In genomic region chr2:95531254-95531771, GRCh38 we compare ENCODE assay signal across 15 cellular contexts. TPM values are rescaled to one million over a fixed set of nuclear protein-coding genes. Genes with fewer than 3 reads are reported as not detected.
DNase-seq lines count a peak whose midpoint lies in the region; ATAC-seq and TF ChIP-seq lines count a peak whose summit lies in the region.
"Had no signal": no experiment of that assay in that cellular context is flagged by ENCODE, and none has a peak within 500 bp of the region (broad histone marks: within the 10 kb centered on the region; RNA-seq: fewer than 3 reads in every experiment).

No MANE protein-coding gene starts in this region.

- no peak overlapping the region for H4K8ac ChIP-seq in mesendoderm (ENCODE audit: low read depth, low read length)

- no peaks in the 10 kb centered on the region for H4K20me1 ChIP-seq in PC-9 (ENCODE audit: insufficient read depth)

- no peak overlapping the region for H2AFZ ChIP-seq in PC-9

- no peak overlapping the region for H2BK5ac ChIP-seq in mesendoderm (ENCODE audit: low read length)

- H3K4ac ChIP-seq in mesendoderm (ENCODE audit: low read depth, low read length), result no peak overlapping the region

- H3K23ac ChIP-seq in mesendoderm (ENCODE audit: low read length), result no peak overlapping the region

- no TSS peak for BruUV-seq in PC-9 (replicated peaks; lab: Mats Ljungman, UMichigan)

- H3K79me1 ChIP-seq in mesendoderm (ENCODE audit: low read length), result no peaks in the 10 kb centered on the region

- no peak overlapping the region for H3K4me3 Mint-ChIP-seq in activated naive CD8-positive, alpha-beta T cell treated with anti-CD3 and anti-CD28 coated beads, Interleukin-2, amount 50 U/mL, for 24 hours
- no peak overlapping the region for H3K4me3 Mint-ChIP-seq in activated naive CD8-positive, alpha-beta T cell treated with anti-CD3 and anti-CD28 coated beads for 36 hours
- peak overlapping the region; percentile 46 for H3K4me3 Mint-ChIP-seq in stimulated activated memory B cell treated with anti-CD40 and anti-IgM and Interleukin-4, amounts not matched to agents 10 μg/mL and 1 μg/mL and 100 μg/mL, for 72 hours
- H3K4me3 Mint-ChIP-seq: brain had no signal

- no peak overlapping the region for H4K5ac ChIP-seq in mesendoderm (ENCODE audit: low read length)

- H3K9me3 Mint-ChIP-seq in activated naive CD8-positive, alpha-beta T cell treated with anti-CD3 and anti-CD28 coated beads, Interleukin-2, amount 50 U/mL, for 24 hours, result peaks cover 41% of the 10 kb centered on the region
- peaks cover 42% of the 10 kb centered on the region for H3K9me3 Mint-ChIP-seq in activated naive CD8-positive, alpha-beta T cell treated with anti-CD3 and anti-CD28 coated beads for 36 hours
- no peaks in the 10 kb centered on the region for H3K9me3 Mint-ChIP-seq in stimulated activated memory B cell treated with anti-CD40 and anti-IgM and Interleukin-4, amounts not matched to agents 10 μg/mL and 1 μg/mL and 100 μg/mL, for 72 hours

- no peak overlapping the region for H3K9ac ChIP-seq in mesendoderm (ENCODE audit: low read length)

- H3K4me2 ChIP-seq in PC-9 (no peak overlapping the region), mesendoderm (ENCODE audit: low read length) (no peak overlapping the region)

- no peak overlapping the region for H3K27ac ChIP-seq in PC-9
- no peak overlapping the region for H3K27ac ChIP-seq in mesendoderm (ENCODE audit: low read depth, low read length)
- H3K27ac ChIP-seq: Peyer's patch, spleen, thoracic aorta had no signal

- H2BK120ac ChIP-seq in mesendoderm (ENCODE audit: low read depth, low read length), result no peak overlapping the region

- H3K27ac Mint-ChIP-seq in activated naive CD8-positive, alpha-beta T cell treated with anti-CD3 and anti-CD28 coated beads, Interleukin-2, amount 50 U/mL, for 24 hours, result peak overlapping the region; percentile 64
- no peak overlapping the region for H3K27ac Mint-ChIP-seq in activated naive CD8-positive, alpha-beta T cell treated with anti-CD3 and anti-CD28 coated beads for 36 hours
- H3K27ac Mint-ChIP-seq in stimulated activated memory B cell treated with anti-CD40 and anti-IgM and Interleukin-4, amounts not matched to agents 10 μg/mL and 1 μg/mL and 100 μg/mL, for 72 hours, result peak overlapping the region; percentile 92

- peaks cover 25% of the 10 kb centered on the region for H3K36me3 Mint-ChIP-seq in activated naive CD8-positive, alpha-beta T cell treated with anti-CD3 and anti-CD28 coated beads, Interleukin-2, amount 50 U/mL, for 24 hours (ENCODE audit: low read depth)
- H3K36me3 Mint-ChIP-seq in activated naive CD8-positive, alpha-beta T cell treated with anti-CD3 and anti-CD28 coated beads for 36 hours, result peaks cover 46% of the 10 kb centered on the region
- peaks cover 48% of the 10 kb centered on the region for H3K36me3 Mint-ChIP-seq in stimulated activated memory B cell treated with anti-CD40 and anti-IgM and Interleukin-4, amounts not matched to agents 10 μg/mL and 1 μg/mL and 100 μg/mL, for 72 hours
- H3K36me3 Mint-ChIP-seq: brain had no signal

- H3K4me3 ChIP-seq in PC-9 (no peak overlapping the region), mesendoderm (ENCODE audit: low read length) (no peak overlapping the region)
- H3K4me3 ChIP-seq: Peyer's patch, spleen, thoracic aorta had no signal

- ATAC-seq in activated naive CD8-positive, alpha-beta T cell treated with anti-CD3 and anti-CD28 coated beads, Interleukin-2, amount 50 U/mL, for 24 hours, result peak; percentile 40
- ATAC-seq in HG02678 (IDR thresholded peaks at IDR 0.05; ENCODE audit: unreplicated experiment) (peak; percentile 6), HG02571 (IDR thresholded peaks at IDR 0.05; ENCODE audit: unreplicated experiment) (no peak)
- ATAC-seq in stimulated activated memory B cell treated with anti-CD40 and anti-IgM and Interleukin-4, amounts not matched to agents 10 μg/mL and 1 μg/mL and 100 μg/mL, for 72 hours, result peak; percentile 70

- no peak overlapping the region for H3K56ac ChIP-seq in mesendoderm (ENCODE audit: low read length)

- H3K36me3 ChIP-seq in PC-9 (ENCODE audit: low read depth) (peaks cover 28% of the 10 kb centered on the region), mesendoderm (ENCODE audit: control insufficient read depth, insufficient read depth, low read length) (no peaks in the 10 kb centered on the region)
- H3K36me3 ChIP-seq: Peyer's patch had no signal

- no peaks in the 10 kb centered on the region for H3K27me3 Mint-ChIP-seq in activated naive CD8-positive, alpha-beta T cell treated with anti-CD3 and anti-CD28 coated beads, Interleukin-2, amount 50 U/mL, for 24 hours
- H3K27me3 Mint-ChIP-seq in activated naive CD8-positive, alpha-beta T cell treated with anti-CD3 and anti-CD28 coated beads for 36 hours, result no peaks in the 10 kb centered on the region
- H3K27me3 Mint-ChIP-seq in stimulated activated memory B cell treated with anti-CD40 and anti-IgM and Interleukin-4, amounts not matched to agents 10 μg/mL and 1 μg/mL and 100 μg/mL, for 72 hours, result no peaks in the 10 kb centered on the region

- no peak overlapping the region for H2AK5ac ChIP-seq in mesendoderm (ENCODE audit: low read length)

- H3K4me1 ChIP-seq in PC-9 (replicated peaks; ENCODE audit: insufficient read depth) (peaks cover 13% of the 10 kb centered on the region), mesendoderm (ENCODE audit: control insufficient read depth, low read depth, low read length) (no peaks in the 10 kb centered on the region)

- peaks cover 24% of the 10 kb centered on the region for H3K4me1 Mint-ChIP-seq in activated naive CD8-positive, alpha-beta T cell treated with anti-CD3 and anti-CD28 coated beads, Interleukin-2, amount 50 U/mL, for 24 hours
- peaks cover 7% of the 10 kb centered on the region for H3K4me1 Mint-ChIP-seq in activated naive CD8-positive, alpha-beta T cell treated with anti-CD3 and anti-CD28 coated beads for 36 hours
- H3K4me1 Mint-ChIP-seq in stimulated activated memory B cell treated with anti-CD40 and anti-IgM and Interleukin-4, amounts not matched to agents 10 μg/mL and 1 μg/mL and 100 μg/mL, for 72 hours, result peaks cover 37% of the 10 kb centered on the region

- H3K27me3 ChIP-seq in PC-9 (ENCODE audit: insufficient read depth, low read depth), result no peaks in the 10 kb centered on the region
- H3K27me3 ChIP-seq in mesendoderm (ENCODE audit: insufficient read depth, low read length, poor library complexity), result no peaks in the 10 kb centered on the region
- H3K27me3 ChIP-seq: Peyer's patch had no signal

- no CpG with 5 or more reads among the region's 4 CpGs for WGBS in mesendoderm (ENCODE audit: extremely low coverage, insufficient coverage, low lambda C conversion rate)

- H3K18ac ChIP-seq in mesendoderm (ENCODE audit: low read length), result no peak overlapping the region

- CTCF ChIA-PET in PC-9 (lab: Charles Lee), result no interaction called here

- no peaks in the 10 kb centered on the region for H3K9me2 ChIP-seq in PC-9 (ENCODE audit: insufficient read depth)

- no peak for TF ChIP-seq CTCF in PC-9 (conservative IDR thresholded peaks at IDR 0.05)

- no peak overlapping the region for H2BK15ac ChIP-seq in mesendoderm (replicated peaks; ENCODE audit: low read depth)

- H3K79me2 ChIP-seq in PC-9 (ENCODE audit: low read depth), result peaks cover 21% of the 10 kb centered on the region
- no peaks in the 10 kb centered on the region for H3K79me2 ChIP-seq in mesendoderm (ENCODE audit: control insufficient read depth, insufficient read depth, low read length)

- peaks cover 2% of the 10 kb centered on the region; the same call in 1 of the 2 replicates for H3F3A ChIP-seq in PC-9 (ENCODE audit: insufficient read depth, low read depth)

- DNase-seq in activated naive CD8-positive, alpha-beta T cell treated with anti-CD3 and anti-CD28 coated beads, Interleukin-2, amount 50 U/mL, for 24 hours, result no peak
- no peak for DNase-seq in activated naive CD8-positive, alpha-beta T cell treated with anti-CD3 and anti-CD28 coated beads for 36 hours
- peak; percentile 37 for DNase-seq in amniotic epithelial cell (ENCODE audit: low read depth)
- DNase-seq in PC-9, result no peak
- no peak for DNase-seq in mesendoderm
- DNase-seq: effector memory CD4-positive, alpha-beta T cell; NCI-H1930; NCI-H69; Peyer's patch; spleen had no signal

- intact Hi-C loops in PC-9 (cut with micrococcal nuclease; ENCODE audit: unreplicated experiment), result no loop called here

- POLR2A ChIA-PET in PC-9 (lab: Charles Lee; ENCODE audit: unreplicated experiment), result no interaction called here

- peaks cover 3% of the 10 kb centered on the region; the same call in 1 of the 2 replicates for H3K9me3 ChIP-seq in PC-9 (ENCODE audit: insufficient read depth, low read depth)
- H3K9me3 ChIP-seq: Peyer's patch, spleen had no signal

RNA-seq across cellular contexts. Expression of gene TRIM43B, which starts 46.8 kb away (rescaled TPM):
- not detected for total RNA-seq in activated naive CD8-positive, alpha-beta T cell treated with anti-CD3 and anti-CD28 coated beads for 36 hours
- not detected in 2 replicates for total RNA-seq in PC-9 (2021)
- polyA plus RNA-seq in mesendoderm (2013, experiment 1 of 2), result not detected
- not detected for polyA plus RNA-seq in mesendoderm (2013, experiment 2 of 2)
- total RNA-seq: Peyer's patch, spleen, thoracic aorta had no signal
- polyA plus RNA-seq: spleen had no signal
